Comparison of ENCODE assay signal across 9 cellular contexts in genomic region chr22:17331690-17332089, GRCh38. TPM values are rescaled to one million over a fixed set of nuclear protein-coding genes. Genes with fewer than 3 reads are reported as not detected.
"Had no signal": no experiment of that assay in that cellular context is flagged by ENCODE, and none has a peak within 500 bp of the region (broad histone marks: within the 10 kb centered on the region; RNA-seq: fewer than 3 reads in every experiment).

No MANE protein-coding gene starts in this region.

- DNase-seq: GM23248, H9, HCEC 1CT, IMR-90, KG1 had no signal

- H3K27ac ChIP-seq: GM23248, HL-60 had no signal

- H3K4me3 ChIP-seq: GM23248, K562 had no signal

- FAIRE-seq: H1, H54, K562 had no signal

- ATAC-seq: K562 had no signal

- H2AFZ ChIP-seq: GM23248 had no signal

- H3K9ac ChIP-seq: GM23248 had no signal

- H3K9me3 Mint-ChIP-seq: H9 had no signal

RNA-seq across cellular contexts. Expression of gene CECR2, which starts 37.6 kb away (rescaled TPM):
- total RNA-seq: GM23248, IMR-90 had no signal
